Comparison of ENCODE assay signal across 8 cellular contexts in genomic region chr17:38852771-38853291, GRCh38. TPM values are rescaled to one million over a fixed set of nuclear protein-coding genes. Genes with fewer than 3 reads are reported as not detected.
DNase-seq lines count a peak whose midpoint lies in the region; ATAC-seq, FAIRE-seq and TF ChIP-seq lines count a peak whose summit lies in the region.

No MANE protein-coding gene starts in this region.

- dilution Hi-C loops in keratinocyte (cut with MboI; ENCODE audit: extremely low pct_ligation_motif_present, low sequenced_read_pairs) = no loop called here

- H3K4me2 ChIP-seq in keratinocyte (ENCODE audit: control insufficient read depth, extremely low read depth, insufficient read depth, low read depth, low read length) = peak overlapping the region; percentile 87

- H3K36me3 ChIP-seq in HUES48 (ENCODE audit: control insufficient read depth, insufficient read depth, low read length) (peaks cover 52% of the 10 kb centered on the region), ascending aorta (peaks cover 42 to 52% of the 10 kb centered on the region in 2 donors), keratinocyte (ENCODE audit: control insufficient read depth in 2 of 2, extremely low read depth in 1 of 2, insufficient read depth in 2 of 2, low read length in 2 of 2) (peaks cover 22 to 45% of the 10 kb centered on the region in 2 experiments), stomach smooth muscle (ENCODE audit: control insufficient read depth in 2 of 2, insufficient read depth in 2 of 2, low read length in 2 of 2) (peaks cover 33 to 34% of the 10 kb centered on the region in 2 donors)

- H4K20me1 ChIP-seq in keratinocyte (ENCODE audit: control insufficient read depth, extremely low read depth, insufficient read depth, low read length) = peaks cover 36% of the 10 kb centered on the region

- DNase-seq in AG10803 (ENCODE audit: low read depth) (no peak), ascending aorta (ENCODE audit: low spot score in 2 of 2) (no peak), keratinocyte (ENCODE audit: low read depth, low spot score) (no peak), hypothalamus (lab: John Stamatoyannopoulos, UW) (no peak)

- peak overlapping the region; percentile 98 for H3K9ac ChIP-seq in HUES48 (ENCODE audit: low read depth, low read length)
- peak overlapping the region; percentile 99 for H3K9ac ChIP-seq in keratinocyte (ENCODE audit: control insufficient read depth, extremely low read depth, insufficient read depth, low read length)
- H3K9ac ChIP-seq in stomach smooth muscle (ENCODE audit: low read length in 2 of 2) = peak overlapping the region; percentile 95 to 99

- H3K27me3 ChIP-seq in HUES48 (ENCODE audit: control insufficient read depth, insufficient read depth, low read length) (no peaks in the 10 kb centered on the region), ascending aorta (no peaks in the 10 kb centered on the region), keratinocyte (ENCODE audit: control insufficient read depth, extremely low read depth, insufficient read depth, low read length) (no peaks in the 10 kb centered on the region), stomach smooth muscle (ENCODE audit: control insufficient read depth in 1 of 2, insufficient read depth in 2 of 2, low read length in 2 of 2) (no peaks in the 10 kb centered on the region)

- intact Hi-C loops in ascending aorta (cut with DNase I) = loop anchor here (1.0 kb wide), 3 partner anchors 16 to 101 kb away; partner anchors contain the start of genes CWC25 and PSMB3

- H3K79me2 ChIP-seq in keratinocyte (ENCODE audit: control insufficient read depth, insufficient read depth, low read length) = peaks cover 37% of the 10 kb centered on the region

- no peak for FAIRE-seq in keratinocyte (lab: Jason Lieb, UNC)

- peak overlapping the region; percentile 79 for H2AFZ ChIP-seq in keratinocyte (ENCODE audit: control insufficient read depth, low read length)

- H3K4me1 ChIP-seq in HUES48 (ENCODE audit: control insufficient read depth, insufficient read depth, low read length) (no peaks in the 10 kb centered on the region), ascending aorta (peaks cover 13 to 19% of the 10 kb centered on the region in 2 donors), keratinocyte (ENCODE audit: control insufficient read depth, extremely low read depth, insufficient read depth, low read length) (peaks cover 30% of the 10 kb centered on the region), stomach smooth muscle (ENCODE audit: control insufficient read depth, insufficient read depth, low read length) (peaks cover 23% of the 10 kb centered on the region)

- H3K27ac ChIP-seq in HUES48 (ENCODE audit: low read depth, low read length) (peak overlapping the region; percentile 98), ascending aorta (peak overlapping the region; percentile 87 to 91), keratinocyte (ENCODE audit: control insufficient read depth, insufficient read depth, low read length) (peak overlapping the region; percentile 90), stomach smooth muscle (ENCODE audit: low read length) (peak overlapping the region; percentile 97)

- no peaks in the 10 kb centered on the region for H3K9me3 ChIP-seq in HUES48 (ENCODE audit: control insufficient read depth, insufficient read depth, low read length)
- H3K9me3 ChIP-seq in ascending aorta = no peaks in the 10 kb centered on the region
- H3K9me3 ChIP-seq in keratinocyte (ENCODE audit: control insufficient read depth, low read depth, low read length) = no peaks in the 10 kb centered on the region
- H3K9me3 ChIP-seq in stomach smooth muscle (ENCODE audit: control insufficient read depth in 2 of 2, low read length in 2 of 2) = no peaks in the 10 kb centered on the region

- TF ChIP-seq CTCF in AG10803 (conservative IDR thresholded peaks at IDR 0.05; ENCODE audit: low read length) (no peak), ascending aorta (IDR thresholded peaks at IDR 0.05) (no peak), keratinocyte (optimal IDR thresholded peaks at IDR 0.05 in 1 of 3, IDR thresholded peaks at IDR 0.05 in 1 of 3, conservative IDR thresholded peaks at IDR 0.05 in 1 of 3; ENCODE audit: extremely low read depth in 1 of 3, insufficient read depth in 2 of 3, low read length in 3 of 3) (no peak)

- ATAC-seq in HG02840 (IDR thresholded peaks at IDR 0.05; ENCODE audit: low FRiP score, unreplicated experiment) (no peak), HG02759 (IDR thresholded peaks at IDR 0.05; ENCODE audit: unreplicated experiment) (no peak)

- peak overlapping the region; percentile 96 for H3K4me3 ChIP-seq in AG10803 (ENCODE audit: low read length)
- peak overlapping the region; percentile 91 for H3K4me3 ChIP-seq in HUES48 (ENCODE audit: low read depth, low read length)
- H3K4me3 ChIP-seq in ascending aorta = peak overlapping the region; percentile 70 to 80
- H3K4me3 ChIP-seq in keratinocyte (ENCODE audit: control insufficient read depth in 2 of 3, extremely low read depth in 1 of 3, insufficient read depth in 2 of 3, low read depth in 1 of 3, low read length in 3 of 3) = peak overlapping the region; percentile 67 to 100 (median 100)
- H3K4me3 ChIP-seq in stomach smooth muscle (ENCODE audit: low read length in 2 of 2) = peak overlapping the region; percentile 87 to 90

- H3K9me1 ChIP-seq in keratinocyte (ENCODE audit: control insufficient read depth, extremely low read depth, insufficient read depth, low read length) = peaks cover 3% of the 10 kb centered on the region

RNA-seq across cellular contexts. Expression of gene RPL23, which starts 0.7 kb away (rescaled TPM):
- total RNA-seq in ascending aorta = 1,091 TPM
- 2,125 to 2,966 TPM (median 2,468 TPM) in 3 replicates for polyA plus RNA-seq in keratinocyte
- polyA plus RNA-seq in keratinocyte (2011; ENCODE audit: low read depth) = 7,440 TPM
- polyA plus RNA-seq in keratinocyte (2011; cell fraction: cytosol; rRNA removed) = 2,699 and 3,057 TPM in 2 replicates
- polyA plus RNA-seq in keratinocyte (2011; cell fraction: nucleus; rRNA removed) = 628 and 824 TPM in 2 replicates
- polyA plus RNA-seq in keratinocyte (2012; ENCODE audit: low replicate concordance) = 2,108 and 3,125 TPM in 2 replicates
- polyA minus RNA-seq in keratinocyte = 114 to 670 TPM (median 442 TPM) in 3 replicates
- 311 TPM for polyA minus RNA-seq in keratinocyte (2011; cell fraction: cytosol; rRNA and poly(A)+ RNA removed)
- polyA minus RNA-seq in keratinocyte (2011; cell fraction: nucleus; rRNA and poly(A)+ RNA removed) = 76.0 and 133 TPM in 2 replicates

RNA-seq across cellular contexts. Expression of gene LASP1, which starts 17.0 kb away (rescaled TPM):
- total RNA-seq in ascending aorta = 300 TPM
- 72.5 to 117 TPM (median 88.1 TPM) in 3 replicates for polyA plus RNA-seq in keratinocyte
- polyA plus RNA-seq in keratinocyte (2011; ENCODE audit: low read depth) = 60.3 TPM
- polyA plus RNA-seq in keratinocyte (2011; cell fraction: cytosol; rRNA removed) = 84.7 and 110 TPM in 2 replicates
- 103 and 116 TPM in 2 replicates for polyA plus RNA-seq in keratinocyte (2011; cell fraction: nucleus; rRNA removed)
- polyA plus RNA-seq in keratinocyte (2012; ENCODE audit: low replicate concordance) = 51.4 and 174 TPM in 2 replicates
- polyA minus RNA-seq in keratinocyte = 134 to 233 TPM (median 138 TPM) in 3 replicates
- 335 TPM for polyA minus RNA-seq in keratinocyte (2011; cell fraction: cytosol; rRNA and poly(A)+ RNA removed)
- 76.9 and 90.5 TPM in 2 replicates for polyA minus RNA-seq in keratinocyte (2011; cell fraction: nucleus; rRNA and poly(A)+ RNA removed)

RNA-seq across cellular contexts. Expression of gene CWC25, which starts 27.7 kb away (rescaled TPM):
- 65.2 TPM for total RNA-seq in ascending aorta
- 12.7 to 15.3 TPM (median 14.9 TPM) in 3 replicates for polyA plus RNA-seq in keratinocyte
- 53.7 TPM for polyA plus RNA-seq in keratinocyte (2011; ENCODE audit: low read depth)
- 8.1 and 10.5 TPM in 2 replicates for polyA plus RNA-seq in keratinocyte (2011; cell fraction: cytosol; rRNA removed)
- 40.1 and 44.1 TPM in 2 replicates for polyA plus RNA-seq in keratinocyte (2011; cell fraction: nucleus; rRNA removed)
- polyA plus RNA-seq in keratinocyte (2012; ENCODE audit: low replicate concordance) = 11.6 and 36.1 TPM in 2 replicates
- 5.4 to 8.3 TPM (median 7.5 TPM) in 3 replicates for polyA minus RNA-seq in keratinocyte
- 5.9 TPM for polyA minus RNA-seq in keratinocyte (2011; cell fraction: cytosol; rRNA and poly(A)+ RNA removed)
- 6.0 and 11.3 TPM in 2 replicates for polyA minus RNA-seq in keratinocyte (2011; cell fraction: nucleus; rRNA and poly(A)+ RNA removed)

RNA-seq across cellular contexts. Expression of gene PIP4K2B, which starts 53.5 kb away (rescaled TPM):
- total RNA-seq in ascending aorta = 45.0 TPM
- 26.4 to 29.2 TPM (median 29.2 TPM) in 3 replicates for polyA plus RNA-seq in keratinocyte
- 9.8 TPM for polyA plus RNA-seq in keratinocyte (2011; ENCODE audit: low read depth)
- polyA plus RNA-seq in keratinocyte (2011; cell fraction: cytosol; rRNA removed) = 23.8 and 24.4 TPM in 2 replicates
- polyA plus RNA-seq in keratinocyte (2011; cell fraction: nucleus; rRNA removed) = 40.8 and 42.6 TPM in 2 replicates
- 7.6 and 31.4 TPM in 2 replicates for polyA plus RNA-seq in keratinocyte (2012; ENCODE audit: low replicate concordance)
- polyA minus RNA-seq in keratinocyte = 64.5 to 72.1 TPM (median 67.2 TPM) in 3 replicates
- polyA minus RNA-seq in keratinocyte (2011; cell fraction: cytosol; rRNA and poly(A)+ RNA removed) = 27.4 TPM
- polyA minus RNA-seq in keratinocyte (2011; cell fraction: nucleus; rRNA and poly(A)+ RNA removed) = 12.5 and 27.8 TPM in 2 replicates
